In genomic region chr19:39506598-39506943, GRCh38 we compare ENCODE assay signal across 10 cellular contexts. TPM values are rescaled to one million over a fixed set of nuclear protein-coding genes. Genes with fewer than 3 reads are reported as not detected.
A peak's percentile ranks its signal among the peaks of the same experiment; 100 is the strongest.
DNase-seq lines count a peak whose midpoint lies in the region; ATAC-seq and TF ChIP-seq lines count a peak whose summit lies in the region.
"Had no signal": no experiment of that assay in that cellular context is flagged by ENCODE, and none has a peak within 500 bp of the region (broad histone marks: within the 10 kb centered on the region; RNA-seq: fewer than 3 reads in every experiment).

No MANE protein-coding gene starts in this region.

- peak overlapping the region; percentile 96 for H3K4me2 ChIP-seq in hepatocyte

- no peak overlapping the region for H3K27ac ChIP-seq in hepatocyte
- H3K27ac ChIP-seq in stomach: no peak overlapping the region

- no peak overlapping the region for H2AFZ ChIP-seq in hepatocyte

- H3K9me3 ChIP-seq in hepatocyte (ENCODE audit: low read depth) (no peaks in the 10 kb centered on the region), stomach (peaks cover 0 to 5% (median 0%) of the 10 kb centered on the region in 4 donors)

- H3K4me3 Mint-ChIP-seq in activated T-cell treated with anti-CD3 and anti-CD28 coated beads, Interleukin-2, amount 50 U/mL, for 4 hours: peak overlapping the region; percentile 2
- peak overlapping the region; percentile 54 for H3K4me3 Mint-ChIP-seq in activated CD8-positive, alpha-beta T cell treated with anti-CD3 and anti-CD28 coated beads, Interleukin-2, amount 10 ng/mL, durations not matched to agents 7 days and 5 days

- POLR2A ChIA-PET in activated CD8-positive, alpha-beta T cell treated with anti-CD3 and anti-CD28 coated beads, Interleukin-2, amount 10 ng/mL, durations not matched to agents 7 days and 5 days (lab: Charles Lee): interaction anchor here (1.5 kb wide), 1 partner anchor 12 kb away, joined by 4 read pairs; no protein-coding TSS in a partner anchor

- no peaks in the 10 kb centered on the region for H3K36me3 Mint-ChIP-seq in activated T-cell treated with anti-CD3 and anti-CD28 coated beads, Interleukin-2, amount 50 U/mL, for 4 hours (ENCODE audit: insufficient read depth)
- no peaks in the 10 kb centered on the region for H3K36me3 Mint-ChIP-seq in activated CD8-positive, alpha-beta T cell treated with anti-CD3 and anti-CD28 coated beads, Interleukin-2, amount 10 ng/mL, durations not matched to agents 7 days and 5 days (ENCODE audit: low read depth)

- peaks cover 18% of the 10 kb centered on the region for H3K4me1 Mint-ChIP-seq in activated T-cell treated with anti-CD3 and anti-CD28 coated beads, Interleukin-2, amount 50 U/mL, for 4 hours (ENCODE audit: low read depth)
- peaks cover 30% of the 10 kb centered on the region for H3K4me1 Mint-ChIP-seq in activated CD8-positive, alpha-beta T cell treated with anti-CD3 and anti-CD28 coated beads, Interleukin-2, amount 10 ng/mL, durations not matched to agents 7 days and 5 days (ENCODE audit: low read depth)

- no peak overlapping the region for H3K27ac Mint-ChIP-seq in activated CD8-positive, alpha-beta T cell treated with anti-CD3 and anti-CD28 coated beads, Interleukin-2, amount 10 ng/mL, durations not matched to agents 7 days and 5 days

- no peak for DNase-seq in activated T-cell treated with anti-CD3 and anti-CD28 coated beads, Interleukin-2, amount 50 U/mL, for 4 hours
- no peak for DNase-seq in activated T-cell treated with anti-CD3 and anti-CD28 coated beads for 4 hours
- DNase-seq in activated CD8-positive, alpha-beta T cell treated with anti-CD3 and anti-CD28 coated beads, Interleukin-2, amount 10 ng/mL, durations not matched to agents 7 days and 5 days: no peak
- DNase-seq in hepatocyte (ENCODE audit: low spot score): no peak
- DNase-seq in stomach: no peak
- no peak for DNase-seq in NCI-H1436 (lab: John Stamatoyannopoulos, UW)
- no peak for DNase-seq in NCI-H774 (lab: John Stamatoyannopoulos, UW)
- no peak for DNase-seq in occipital lobe (lab: John Stamatoyannopoulos, UW)
- DNase-seq: AML-193 had no signal

- peaks cover 52% of the 10 kb centered on the region for H3K27me3 ChIP-seq in hepatocyte
- H3K27me3 ChIP-seq in stomach: peaks cover 7 to 100% (median 57%) of the 10 kb centered on the region in 3 donors

- H4K20me1 ChIP-seq in hepatocyte (ENCODE audit: insufficient read depth, poor library complexity, severe bottlenecking): no peaks in the 10 kb centered on the region

- no peak for ATAC-seq in activated T-cell treated with anti-CD3 and anti-CD28 coated beads, Interleukin-2, amount 50 U/mL, for 4 hours
- no peak for ATAC-seq in activated CD8-positive, alpha-beta T cell treated with anti-CD3 and anti-CD28 coated beads, Interleukin-2, amount 10 ng/mL, durations not matched to agents 7 days and 5 days

- peaks cover 56% of the 10 kb centered on the region for H3K27me3 Mint-ChIP-seq in activated T-cell treated with anti-CD3 and anti-CD28 coated beads, Interleukin-2, amount 50 U/mL, for 4 hours (ENCODE audit: low read depth)
- H3K27me3 Mint-ChIP-seq in activated CD8-positive, alpha-beta T cell treated with anti-CD3 and anti-CD28 coated beads, Interleukin-2, amount 10 ng/mL, durations not matched to agents 7 days and 5 days (ENCODE audit: low read depth): peaks cover 37% of the 10 kb centered on the region

- TF ChIP-seq CTCF in hepatocyte (IDR thresholded peaks at IDR 0.05; ENCODE audit: poor library complexity) (no peak), stomach (IDR thresholded peaks at IDR 0.05) (no peak)

- H3K9me2 ChIP-seq in hepatocyte (replicated peaks; ENCODE audit: insufficient read depth): no peaks in the 10 kb centered on the region

- intact Hi-C loops in stomach (cut with DNase I; ENCODE audit: low total_unique reads): no loop called here

- H3K36me3 ChIP-seq in hepatocyte (replicated peaks; ENCODE audit: insufficient read depth, low read depth): no peaks in the 10 kb centered on the region
- H3K36me3 ChIP-seq in stomach: no peaks in the 10 kb centered on the region

- TF ChIP-seq POLR2A in stomach (IDR thresholded peaks at IDR 0.05): no peak

- no peaks in the 10 kb centered on the region for H3K79me2 ChIP-seq in hepatocyte

- 80% methylated on average over 7 of the region's 7 CpGs for WGBS in hepatocyte (ENCODE audit: low lambda C conversion rate, missing lambda C conversion rate)
- 54 to 66% (median 59%) methylated on average over 7 of the region's 7 CpGs for WGBS in stomach, 5 donors

- H3K4me3 ChIP-seq in hepatocyte (no peak overlapping the region), stomach (peak overlapping the region in 3 of 4 donors; percentile 33 to 56 (median 50))

- CTCF ChIA-PET in activated CD8-positive, alpha-beta T cell treated with anti-CD3 and anti-CD28 coated beads, Interleukin-2, amount 10 ng/mL, durations not matched to agents 7 days and 5 days (lab: Charles Lee): interaction anchor here (0.8 to 1.5 kb wide), 2 partner anchors 32 to 166 kb away, joined by 3 to 5 read pairs; no protein-coding TSS in a partner anchor

- H3K4me1 ChIP-seq in hepatocyte (ENCODE audit: insufficient read depth) (peaks cover 6% of the 10 kb centered on the region), stomach (peaks cover 12 to 20% (median 19%) of the 10 kb centered on the region in 4 donors)

- TF ChIP-seq EP300 in stomach (IDR thresholded peaks at IDR 0.05): no peak

- no peaks in the 10 kb centered on the region for H3K9me3 Mint-ChIP-seq in activated T-cell treated with anti-CD3 and anti-CD28 coated beads, Interleukin-2, amount 50 U/mL, for 4 hours
- no peaks in the 10 kb centered on the region for H3K9me3 Mint-ChIP-seq in activated CD8-positive, alpha-beta T cell treated with anti-CD3 and anti-CD28 coated beads, Interleukin-2, amount 10 ng/mL, durations not matched to agents 7 days and 5 days (ENCODE audit: insufficient read depth)

RNA-seq across cellular contexts. Expression of gene DLL3, which starts 7.8 kb away (rescaled TPM):
- total RNA-seq in activated T-cell treated with anti-CD3 and anti-CD28 coated beads, Interleukin-2, amount 50 U/mL, for 4 hours: 1 to 10 TPM; 1.7 to 3.3 (median 1.7) TPM
- total RNA-seq in activated CD8-positive, alpha-beta T cell treated with anti-CD3 and anti-CD28 coated beads, Interleukin-2, amount 10 ng/mL, durations not matched to agents 7 days and 5 days: under 1 TPM; 0.26 to 0.29 TPM
- total RNA-seq in hepatocyte (0.16 and 1.6 TPM in 2 replicates), stomach (not detected), occipital lobe (15.8 TPM)
- polyA plus RNA-seq in hepatocyte (1.1 and 1.3 TPM in 2 replicates), stomach (under 1 TPM in 1 of 3 donors, not detected in 2; 0.08 TPM)
- total RNA-seq: ureter had no signal

RNA-seq across cellular contexts. Expression of gene SELENOV, which starts 8.4 kb away (rescaled TPM):
- not detected for total RNA-seq in activated T-cell treated with anti-CD3 and anti-CD28 coated beads, Interleukin-2, amount 50 U/mL, for 4 hours
- total RNA-seq in activated CD8-positive, alpha-beta T cell treated with anti-CD3 and anti-CD28 coated beads, Interleukin-2, amount 10 ng/mL, durations not matched to agents 7 days and 5 days: not detected
- total RNA-seq in hepatocyte (0.50 and 2.0 TPM in 2 replicates), stomach (not detected), occipital lobe (not detected)
- polyA plus RNA-seq in hepatocyte (0.98 and 2.2 TPM in 2 replicates), stomach (not detected)
- total RNA-seq: ureter had no signal

RNA-seq across cellular contexts. Expression of gene TIMM50, which starts 25.9 kb away (rescaled TPM):
- total RNA-seq in activated T-cell treated with anti-CD3 and anti-CD28 coated beads, Interleukin-2, amount 50 U/mL, for 4 hours: 100 to 1,000 TPM; 192 to 211 (median 195) TPM
- total RNA-seq in activated CD8-positive, alpha-beta T cell treated with anti-CD3 and anti-CD28 coated beads, Interleukin-2, amount 10 ng/mL, durations not matched to agents 7 days and 5 days: 10 to 100 TPM; 56.1 to 65.9 TPM
- total RNA-seq in hepatocyte: 53.1 and 57.2 TPM in 2 replicates
- polyA plus RNA-seq in hepatocyte: 56.4 and 61.7 TPM in 2 replicates
- 100 to 1,000 TPM in 1 of 5 donors, 10 to 100 TPM in 4; 35.0 to 106 (median 56.2) TPM for total RNA-seq in stomach
- 10 to 100 TPM; 36.5 to 51.2 (median 49.7) TPM for polyA plus RNA-seq in stomach
- 39.6 TPM for total RNA-seq in occipital lobe

RNA-seq across cellular contexts. Expression of gene EID2B, which starts 26.1 kb away (rescaled TPM):
- total RNA-seq in activated T-cell treated with anti-CD3 and anti-CD28 coated beads, Interleukin-2, amount 50 U/mL, for 4 hours: 1 to 10 TPM; 2.2 to 2.6 (median 2.4) TPM
- 1 to 10 TPM; 4.1 to 4.3 TPM for total RNA-seq in activated CD8-positive, alpha-beta T cell treated with anti-CD3 and anti-CD28 coated beads, Interleukin-2, amount 10 ng/mL, durations not matched to agents 7 days and 5 days
- total RNA-seq in hepatocyte: 3.4 and 3.7 TPM in 2 replicates
- 1.0 and 2.2 TPM in 2 replicates for polyA plus RNA-seq in hepatocyte
- 1 to 10 TPM in 3 of 5 donors, under 1 TPM in 1, not detected in 1; 0.58 to 5.7 (median 1.9) TPM for total RNA-seq in stomach
- 1 to 10 TPM; 1.2 to 1.9 (median 1.2) TPM for polyA plus RNA-seq in stomach
- 18.9 TPM for total RNA-seq in occipital lobe

RNA-seq across cellular contexts. Expression of gene EID2, which starts 33.4 kb away (rescaled TPM):
- total RNA-seq in activated T-cell treated with anti-CD3 and anti-CD28 coated beads, Interleukin-2, amount 50 U/mL, for 4 hours: 10 to 100 TPM; 14.9 to 16.5 (median 16.1) TPM
- total RNA-seq in activated CD8-positive, alpha-beta T cell treated with anti-CD3 and anti-CD28 coated beads, Interleukin-2, amount 10 ng/mL, durations not matched to agents 7 days and 5 days: 10 to 100 TPM; 18.9 to 19.9 TPM
- total RNA-seq in hepatocyte (13.6 and 18.6 TPM in 2 replicates), stomach (10 to 100 TPM in 1 of 5 donors, 1 to 10 TPM in 3, not detected in 1; 4.3 to 56.5 (median 6.1) TPM), occipital lobe (26.4 TPM)
- polyA plus RNA-seq in hepatocyte (29.3 and 34.8 TPM in 2 replicates), stomach (10 to 100 TPM in 2 of 3 donors, 1 to 10 TPM in 1; 8.7 to 12.5 (median 10.2) TPM)
